In the genomic region with DNA sequence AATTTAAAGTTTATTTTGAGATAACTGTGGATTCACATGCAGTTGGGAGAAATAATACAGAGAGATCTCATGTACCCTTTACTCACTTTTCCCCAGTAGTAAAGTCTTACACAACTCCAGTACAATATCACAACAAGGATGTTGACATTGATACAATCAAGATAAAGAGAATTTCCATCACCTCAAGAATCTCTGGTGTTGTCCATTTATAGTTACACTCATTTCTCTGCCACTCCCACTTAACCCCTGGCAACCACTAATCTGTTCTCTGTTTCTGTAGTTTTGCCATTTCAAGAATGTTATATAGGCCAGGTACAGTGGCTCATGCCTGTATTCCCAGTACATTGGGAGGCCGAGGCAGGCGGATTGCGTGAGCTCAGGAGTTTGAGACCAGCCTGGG, we compare ENCODE assay signal across 17 cellular contexts.
"Had no signal": no experiment of that assay in that cellular context is flagged by ENCODE, and none has a peak within 500 bp of the region (broad histone marks: within the 10 kb centered on the region; RNA-seq: fewer than 3 reads in every experiment).

No MANE protein-coding gene starts in this region.

- H3K27me3 Mint-ChIP-seq: T-helper 17 cell, type B pancreatic cell had no signal

- H3K4me3 Mint-ChIP-seq: nephron progenitor cell, T-helper 17 cell, type B pancreatic cell had no signal

- H3K4me3 ChIP-seq: right atrium auricular region, skin epidermis had no signal

- H3K36me3 ChIP-seq: right atrium auricular region had no signal

- ATAC-seq: T-helper 17 cell had no signal

- FAIRE-seq: endothelial cell of umbilical vein, TTC549 had no signal

- H3K27ac ChIP-seq: right atrium auricular region, skin epidermis had no signal

- DNase-seq: activated CD4-positive, CD25-positive, alpha-beta regulatory T cell; activated effector memory CD4-positive, alpha-beta T cell treated with anti-CD3 and anti-CD28 coated beads, Interleukin-2, amount 50 U/mL, for 16 hours; effector CD8-positive, alpha-beta T cell; foreskin melanocyte; kidney glomerular epithelial cell; nephron progenitor cell; occipital lobe; stimulated activated CD4-positive, alpha-beta T cell treated with anti-CD3 and anti-CD28 coated beads, Interleukin-15, amount 100 ng/mL, for 24 hours; stimulated activated CD4-positive, alpha-beta T cell treated with anti-CD3 and anti-CD28 coated beads, Interleukin-4, amount 100 ng/mL, for 1 hour; stimulated activated naive CD4-positive, alpha-beta T cell; T-helper 17 cell had no signal

- H3K27ac Mint-ChIP-seq: activated naive CD4-positive, alpha-beta T cell treated with anti-CD3 and anti-CD28 coated beads, Interleukin-2, amount 50 U/mL, for 72 hours; nephron progenitor cell; T-helper 17 cell; type B pancreatic cell had no signal

- H3K27me3 ChIP-seq: right atrium auricular region had no signal
